Comparison of ENCODE assay signal across 8 cellular contexts in genomic region chr20:46552460-46553420, GRCh38. TPM values are rescaled to one million over a fixed set of nuclear protein-coding genes. Genes with fewer than 3 reads are reported as not detected.
DNase-seq lines count a peak whose midpoint lies in the region; ATAC-seq and TF ChIP-seq lines count a peak whose summit lies in the region.

No MANE protein-coding gene starts in this region.

- H3K27ac ChIP-seq in PC-9 = no peak overlapping the region

- POLR2A ChIA-PET in activated CD4-positive, alpha-beta memory T cell treated with anti-CD3 and anti-CD28 coated beads for 36 hours (lab: Charles Lee) = interaction anchor here (1.0 kb wide), 1 partner anchor 8 kb away, joined by 10 read pairs; no protein-coding TSS in a partner anchor
- POLR2A ChIA-PET in PC-9 (lab: Charles Lee; ENCODE audit: unreplicated experiment) = no interaction called here

- H4K20me1 ChIP-seq in PC-9 (ENCODE audit: insufficient read depth) = no peaks in the 10 kb centered on the region

- peaks cover 1% of the 10 kb centered on the region for H3K27me3 Mint-ChIP-seq in activated CD4-positive, alpha-beta memory T cell treated with anti-CD3 and anti-CD28 coated beads for 36 hours

- H3K79me2 ChIP-seq in PC-9 (ENCODE audit: low read depth) = no peaks in the 10 kb centered on the region

- H3K9me3 ChIP-seq in PC-9 (ENCODE audit: insufficient read depth, low read depth) = no peaks in the 10 kb centered on the region

- no peaks in the 10 kb centered on the region for H3F3A ChIP-seq in PC-9 (ENCODE audit: insufficient read depth, low read depth)

- H3K4me1 ChIP-seq in PC-9 (replicated peaks; ENCODE audit: insufficient read depth) = no peaks in the 10 kb centered on the region

- H3K4me1 Mint-ChIP-seq in activated CD4-positive, alpha-beta memory T cell treated with anti-CD3 and anti-CD28 coated beads for 36 hours (ENCODE audit: low read depth) = peaks cover 36% of the 10 kb centered on the region

- H3K4me3 Mint-ChIP-seq in activated CD4-positive, alpha-beta memory T cell treated with anti-CD3 and anti-CD28 coated beads for 36 hours = peak overlapping the region; percentile 16

- no peak overlapping the region for H3K4me3 ChIP-seq in PC-9

- no TSS peak for BruUV-seq in PC-9 (replicated peaks; lab: Mats Ljungman, UMichigan)

- no peaks in the 10 kb centered on the region for H3K9me3 Mint-ChIP-seq in activated CD4-positive, alpha-beta memory T cell treated with anti-CD3 and anti-CD28 coated beads for 36 hours

- CTCF ChIA-PET in activated CD4-positive, alpha-beta memory T cell treated with anti-CD3 and anti-CD28 coated beads for 36 hours (lab: Charles Lee) = interaction anchor here (0.6 to 2.6 kb wide), 6 partner anchors 10 to 949 kb away, joined by 3 to 12 read pairs (median 3); no protein-coding TSS in a partner anchor
- CTCF ChIA-PET in PC-9 (lab: Charles Lee) = no interaction called here

- peak; percentile 61 for DNase-seq in activated CD4-positive, alpha-beta T cell treated with anti-CD3 and anti-CD28 coated beads for 48 hours
- no peak for DNase-seq in activated CD4-positive, alpha-beta T cell treated with anti-CD3 and anti-CD28 coated beads, Interleukin-2, amount 50 U/mL, for 4 hours
- DNase-seq in activated CD4-positive, alpha-beta memory T cell treated with anti-CD3 and anti-CD28 coated beads for 36 hours = peak; percentile 80
- peak in 2 of 3 experiments; percentile 16 to 43 for DNase-seq in stimulated activated CD4-positive, alpha-beta T cell treated with anti-CD3 and anti-CD28 coated beads, TNF-alpha, amount 100 ng/mL, for 24 hours (ENCODE audit: low read depth in 3 of 3)
- DNase-seq in NCI-H345 treated with DMSO at 0.1 percent for 48 hours (lab: John Stamatoyannopoulos, UW; ENCODE audit: unreplicated experiment) (no peak), cardiac septum (ENCODE audit: low spot score) (no peak), PC-9 (no peak)

- intact Hi-C loops in activated CD4-positive, alpha-beta memory T cell treated with anti-CD3 and anti-CD28 coated beads for 36 hours (cut with micrococcal nuclease) = loop anchor here (2.0 to 10.0 kb wide), 2 partner anchors 40 to 932 kb away; partner anchors contain the start of gene ZNF334
- intact Hi-C loops in cardiac septum (cut with DNase I) (no loop called here), PC-9 (cut with micrococcal nuclease; ENCODE audit: unreplicated experiment) (no loop called here)

- peak overlapping the region; percentile 84 for H3K27ac Mint-ChIP-seq in activated CD4-positive, alpha-beta memory T cell treated with anti-CD3 and anti-CD28 coated beads for 36 hours

- peak; percentile 72 for ATAC-seq in HG03175 (IDR thresholded peaks at IDR 0.05; ENCODE audit: unreplicated experiment)

- no peaks in the 10 kb centered on the region for H3K36me3 ChIP-seq in PC-9 (ENCODE audit: low read depth)

- TF ChIP-seq CTCF in PC-9 (conservative IDR thresholded peaks at IDR 0.05) = no peak

- H3K4me2 ChIP-seq in PC-9 = no peak overlapping the region

- H3K36me3 Mint-ChIP-seq in activated CD4-positive, alpha-beta memory T cell treated with anti-CD3 and anti-CD28 coated beads for 36 hours = no peaks in the 10 kb centered on the region

- no peak overlapping the region for H2AFZ ChIP-seq in PC-9

- H3K9me2 ChIP-seq in PC-9 (ENCODE audit: insufficient read depth) = no peaks in the 10 kb centered on the region

- H3K27me3 ChIP-seq in PC-9 (ENCODE audit: insufficient read depth, low read depth) = peaks cover 27% of the 10 kb centered on the region

RNA-seq across cellular contexts. Expression of gene OCSTAMP, which starts 2.3 kb away (rescaled TPM):
- total RNA-seq in activated CD4-positive, alpha-beta memory T cell treated with anti-CD3 and anti-CD28 coated beads for 36 hours = under 1 TPM; 0.64 to 0.73 TPM
- total RNA-seq in cardiac septum = not detected
- total RNA-seq in PC-9 (2021) = not detected in 2 replicates

RNA-seq across cellular contexts. Expression of gene ZNF334, which starts 39.4 kb away (rescaled TPM):
- 1 to 10 TPM; 1.1 to 2.2 TPM for total RNA-seq in activated CD4-positive, alpha-beta memory T cell treated with anti-CD3 and anti-CD28 coated beads for 36 hours
- 1.2 TPM for total RNA-seq in cardiac septum
- 3.7 and 3.8 TPM in 2 replicates for total RNA-seq in PC-9 (2021)

Comparison
In these comparisons a context has a peak if more than half of its experiments do, and no peak if none do; other contexts are left out.
1. DNase-seq: peak in activated CD4-positive, alpha-beta T cell treated with anti-CD3 and anti-CD28 coated beads for 48 hours (single experiment), activated CD4-positive, alpha-beta memory T cell treated with anti-CD3 and anti-CD28 coated beads for 36 hours (single experiment) and stimulated activated CD4-positive, alpha-beta T cell treated with anti-CD3 and anti-CD28 coated beads, TNF-alpha, amount 100 ng/mL, for 24 hours (2 of 3); none in activated CD4-positive, alpha-beta T cell treated with anti-CD3 and anti-CD28 coated beads, Interleukin-2, amount 50 U/mL, for 4 hours (0 of 2), NCI-H345 treated with DMSO at 0.1 percent for 48 hours (single experiment), cardiac septum (single experiment) and PC-9 (0 of 2).